ENCODE assay signal across 13 cellular contexts in genomic region chr5:57386958-57387357, GRCh38.
DNase-seq lines count a peak whose midpoint lies in the region; ATAC-seq, FAIRE-seq and TF ChIP-seq lines count a peak whose summit lies in the region.
"Had no signal": no experiment of that assay in that cellular context is flagged by ENCODE, and none has a peak within 500 bp of the region (broad histone marks: within the 10 kb centered on the region; RNA-seq: fewer than 3 reads in every experiment).

No MANE protein-coding gene starts in this region.

- H3K4me3 Mint-ChIP-seq in activated CD8-positive, alpha-beta T cell treated with anti-CD3 and anti-CD28 coated beads for 36 hours, result no peak overlapping the region
- H3K4me3 Mint-ChIP-seq: brain had no signal

- H3K4me2 ChIP-seq in mammary epithelial cell (ENCODE audit: insufficient read depth, low read depth, low read length), result no peak overlapping the region
- H3K4me2 ChIP-seq in Karpas-422 (ENCODE audit: low read depth, low read length, poor library complexity, severe bottlenecking), result no peak overlapping the region
- H3K4me2 ChIP-seq: smooth muscle cell had no signal

- H3K36me3 ChIP-seq in mammary epithelial cell (ENCODE audit: insufficient read depth, low read length) (no peaks in the 10 kb centered on the region), kidney (ENCODE audit: control insufficient read depth in 1 of 2, insufficient read depth in 2 of 2, low read length in 2 of 2) (no peaks in the 10 kb centered on the region), Karpas-422 (ENCODE audit: insufficient read depth, low read length) (no peaks in the 10 kb centered on the region)

- no peaks in the 10 kb centered on the region for H3K9me2 ChIP-seq in Karpas-422 (replicated peaks; ENCODE audit: insufficient read depth, low read length)

- intact Hi-C loops in mammary epithelial cell (cut with micrococcal nuclease) (no loop called here), kidney (cut with DNase I) (no loop called here)
- intact Hi-C loops in activated CD8-positive, alpha-beta T cell treated with anti-CD3 and anti-CD28 coated beads for 36 hours (cut with micrococcal nuclease), result no loop called here

- H3K4me3 ChIP-seq in mammary epithelial cell (replicated peaks in 1 of 3; ENCODE audit: insufficient read depth in 1 of 3, low read depth in 2 of 3, low read length in 3 of 3) (no peak overlapping the region), kidney (ENCODE audit: low read length in 2 of 2) (no peak overlapping the region), Karpas-422 (ENCODE audit: low read length) (no peak overlapping the region)
- H3K4me3 ChIP-seq: smooth muscle cell had no signal

- ATAC-seq in activated CD8-positive, alpha-beta T cell treated with anti-CD3 and anti-CD28 coated beads for 36 hours, result no peak

- H3K9me3 ChIP-seq in mammary epithelial cell (replicated peaks; ENCODE audit: insufficient read depth, low read length) (no peaks in the 10 kb centered on the region), kidney (ENCODE audit: control insufficient read depth in 1 of 2, low read length in 2 of 2) (no peaks in the 10 kb centered on the region), Karpas-422 (ENCODE audit: low read length) (no peaks in the 10 kb centered on the region)

- H3K27me3 ChIP-seq in mammary epithelial cell (ENCODE audit: insufficient read depth, low read length) (no peaks in the 10 kb centered on the region), Karpas-422 (ENCODE audit: low read length) (no peaks in the 10 kb centered on the region)

- no peak overlapping the region for H3K9ac ChIP-seq in mammary epithelial cell (ENCODE audit: insufficient read depth, low read length)
- no peak overlapping the region for H3K9ac ChIP-seq in kidney (ENCODE audit: low read length in 2 of 2)
- H3K9ac ChIP-seq in Karpas-422 (ENCODE audit: low read length), result no peak overlapping the region

- no TSS peak for BruUV-seq in mammary epithelial cell (replicated peaks; lab: Mats Ljungman, UMichigan)

- H3K27ac ChIP-seq in mammary epithelial cell (ENCODE audit: insufficient read depth, low read depth, low read length), result no peak overlapping the region
- no peak overlapping the region for H3K27ac ChIP-seq in kidney (ENCODE audit: low read depth in 2 of 2, low read length in 2 of 2)
- H3K27ac ChIP-seq in Karpas-422 (ENCODE audit: low read length), result no peak overlapping the region
- H3K27ac ChIP-seq: RWPE1 had no signal

- no peak overlapping the region for H2AFZ ChIP-seq in mammary epithelial cell (ENCODE audit: low read depth, low read length)
- no peak overlapping the region for H2AFZ ChIP-seq in Karpas-422 (ENCODE audit: low read length)

- no peaks in the 10 kb centered on the region for H3K9me3 Mint-ChIP-seq in activated CD8-positive, alpha-beta T cell treated with anti-CD3 and anti-CD28 coated beads for 36 hours

- no peaks in the 10 kb centered on the region for H3K4me1 Mint-ChIP-seq in activated CD8-positive, alpha-beta T cell treated with anti-CD3 and anti-CD28 coated beads for 36 hours (ENCODE audit: low read depth)
- H3K4me1 Mint-ChIP-seq: brain had no signal

- no peaks in the 10 kb centered on the region for H3K36me3 Mint-ChIP-seq in activated CD8-positive, alpha-beta T cell treated with anti-CD3 and anti-CD28 coated beads for 36 hours (ENCODE audit: low read depth)
- H3K36me3 Mint-ChIP-seq: brain had no signal

- CTCF ChIA-PET in mammary epithelial cell (lab: Charles Lee; ENCODE audit: low non-redundant PET), result no interaction called here
- CTCF ChIA-PET in activated CD8-positive, alpha-beta T cell treated with anti-CD3 and anti-CD28 coated beads for 36 hours (lab: Charles Lee), result no interaction called here

- H3K79me2 ChIP-seq in mammary epithelial cell (ENCODE audit: insufficient read depth, low read length) (no peaks in the 10 kb centered on the region), Karpas-422 (ENCODE audit: low read length) (no peaks in the 10 kb centered on the region)

- 54% methylated on average over 2 of the region's 2 CpGs for WGBS in mammary epithelial cell (ENCODE audit: low coverage, missing lambda C conversion rate)

- no peaks in the 10 kb centered on the region for H3K27me3 Mint-ChIP-seq in activated CD8-positive, alpha-beta T cell treated with anti-CD3 and anti-CD28 coated beads for 36 hours

- H4K20me1 ChIP-seq in mammary epithelial cell (ENCODE audit: insufficient read depth, low read length) (no peaks in the 10 kb centered on the region), Karpas-422 (ENCODE audit: insufficient read depth, low read depth, low read length) (no peaks in the 10 kb centered on the region)

- H3K4me1 ChIP-seq in mammary epithelial cell (ENCODE audit: insufficient read depth, low read length) (peaks cover 16% of the 10 kb centered on the region), kidney (ENCODE audit: control insufficient read depth in 1 of 2, insufficient read depth in 1 of 2, low read depth in 1 of 2, low read length in 2 of 2) (no peaks in the 10 kb centered on the region), Karpas-422 (ENCODE audit: low read length) (no peaks in the 10 kb centered on the region)

- DNase-seq in EL (peak; percentile 43), M059J (ENCODE audit: low read depth) (peak; percentile 59), mammary epithelial cell (peak; percentile 11), left kidney (ENCODE audit: low read depth, low spot score) (peak; percentile 61), pons (ENCODE audit: low spot score) (no peak), kidney (no peak), Karpas-422 (no peak)
- no peak for DNase-seq in activated CD8-positive, alpha-beta T cell treated with anti-CD3 and anti-CD28 coated beads for 36 hours
- DNase-seq: NCI-H1694, NCI-H524 had no signal

- TF ChIP-seq CTCF in mammary epithelial cell (conservative IDR thresholded peaks at IDR 0.05 in 1 of 2, IDR thresholded peaks at IDR 0.05 in 1 of 2; ENCODE audit: extremely low read depth in 1 of 2, insufficient read depth in 1 of 2, low read depth in 1 of 2, low read length in 2 of 2) (no peak), kidney (IDR thresholded peaks at IDR 0.05; ENCODE audit: borderline replicate concordance, extremely low read depth, insufficient read depth) (no peak)
- TF ChIP-seq CTCF in activated CD8-positive, alpha-beta T cell treated with anti-CD3 and anti-CD28 coated beads for 36 hours (IDR thresholded peaks at IDR 0.05), result no peak

- POLR2A ChIA-PET in activated CD8-positive, alpha-beta T cell treated with anti-CD3 and anti-CD28 coated beads for 36 hours (lab: Charles Lee), result no interaction called here

- in situ Hi-C loops in mammary epithelial cell (cut with MboI; ENCODE audit: low sequenced_read_pairs in 2 of 2), result no loop called here

- dilution Hi-C loops in mammary epithelial cell (cut with HindIII; ENCODE audit: low sequenced_read_pairs), result no loop called here

- no peak for FAIRE-seq in kidney (lab: Jason Lieb, UNC)

- H3K27ac Mint-ChIP-seq in activated CD8-positive, alpha-beta T cell treated with anti-CD3 and anti-CD28 coated beads for 36 hours, result no peak overlapping the region
- H3K27ac Mint-ChIP-seq: brain had no signal

Comparison
In these comparisons a context has a peak if more than half of its experiments do, and no peak if none do; other contexts are left out.
1. DNase-seq: peak in EL (single experiment), M059J (single experiment), mammary epithelial cell (single experiment) and left kidney (single experiment); none in activated CD8-positive, alpha-beta T cell treated with anti-CD3 and anti-CD28 coated beads for 36 hours (single experiment), pons (single experiment), kidney (single experiment) and Karpas-422 (single experiment).